9 cellular contexts compared by ENCODE assay signal in genomic region chr18:9916067-9916684, GRCh38. TPM values are rescaled to one million over a fixed set of nuclear protein-coding genes. Genes with fewer than 3 reads are reported as not detected.
A peak's percentile ranks its signal among the peaks of the same experiment; 100 is the strongest.
DNase-seq lines count a peak whose midpoint lies in the region; ATAC-seq, FAIRE-seq and TF ChIP-seq lines count a peak whose summit lies in the region.
"Had no signal": no experiment of that assay in that cellular context is flagged by ENCODE, and none has a peak within 500 bp of the region (broad histone marks: within the 10 kb centered on the region; RNA-seq: fewer than 3 reads in every experiment).

No MANE protein-coding gene starts in this region.

- no peak for ATAC-seq in activated CD8-positive, alpha-beta memory T cell treated with anti-CD3 and anti-CD28 coated beads, Interleukin-2, amount 10 ng/mL, durations not matched to agents 7 days and 5 days
- peak in 1 of 2 donors; percentile 5 for ATAC-seq in activated naive CD4-positive, alpha-beta T cell treated with anti-CD3 and anti-CD28 coated beads, Interleukin-2, amount 50 U/mL, for 72 hours

- peak overlapping the region; percentile 78 to 90 (median 79) for H3K4me3 ChIP-seq in keratinocyte (ENCODE audit: control insufficient read depth in 2 of 3, extremely low read depth in 1 of 3, insufficient read depth in 2 of 3, low read depth in 1 of 3, low read length in 3 of 3)
- peak overlapping the region in 1 of 3 donors; percentile 86 for H3K4me3 ChIP-seq in thyroid gland (replicated peaks in 1 of 3)

- peaks cover 27% of the 10 kb centered on the region for H3K4me1 Mint-ChIP-seq in activated CD8-positive, alpha-beta memory T cell treated with anti-CD3 and anti-CD28 coated beads, Interleukin-2, amount 10 ng/mL, durations not matched to agents 7 days and 5 days

- H3K4me1 ChIP-seq in keratinocyte (ENCODE audit: control insufficient read depth, extremely low read depth, insufficient read depth, low read length), result peaks cover 44% of the 10 kb centered on the region
- peaks cover 47 to 55% of the 10 kb centered on the region in 2 donors for H3K4me1 ChIP-seq in thyroid gland

- peak overlapping the region; percentile 61 for H3K4me2 ChIP-seq in keratinocyte (ENCODE audit: control insufficient read depth, extremely low read depth, insufficient read depth, low read depth, low read length)

- intact Hi-C loops in thyroid gland (cut with DNase I), result no loop called here

- peak overlapping the region; percentile 87 for H3K9ac ChIP-seq in keratinocyte (ENCODE audit: control insufficient read depth, extremely low read depth, insufficient read depth, low read length)

- WGBS in thyroid gland, 2 donors, result 5 to 11% methylated on average over 2 of the region's 2 CpGs

- TF ChIP-seq CTCF in keratinocyte (optimal IDR thresholded peaks at IDR 0.05 in 1 of 3, IDR thresholded peaks at IDR 0.05 in 1 of 3, conservative IDR thresholded peaks at IDR 0.05 in 1 of 3; ENCODE audit: extremely low read depth in 1 of 3, insufficient read depth in 2 of 3, low read length in 3 of 3) (no peak), thyroid gland (IDR thresholded peaks at IDR 0.05) (no peak)

- FAIRE-seq in keratinocyte (lab: Jason Lieb, UNC), result peak; percentile 20

- H3K27me3 Mint-ChIP-seq in activated CD8-positive, alpha-beta memory T cell treated with anti-CD3 and anti-CD28 coated beads, Interleukin-2, amount 10 ng/mL, durations not matched to agents 7 days and 5 days, result no peaks in the 10 kb centered on the region

- no peaks in the 10 kb centered on the region for H3K36me3 ChIP-seq in keratinocyte (ENCODE audit: control insufficient read depth in 2 of 2, extremely low read depth in 1 of 2, insufficient read depth in 2 of 2, low read length in 2 of 2)
- no peaks in the 10 kb centered on the region for H3K36me3 ChIP-seq in thyroid gland

- peaks cover 33% of the 10 kb centered on the region for H4K20me1 ChIP-seq in keratinocyte (ENCODE audit: control insufficient read depth, extremely low read depth, insufficient read depth, low read length)

- peak overlapping the region; percentile 86 for H3K4me3 Mint-ChIP-seq in activated CD8-positive, alpha-beta memory T cell treated with anti-CD3 and anti-CD28 coated beads, Interleukin-2, amount 10 ng/mL, durations not matched to agents 7 days and 5 days

- H3K27ac ChIP-seq in keratinocyte (ENCODE audit: control insufficient read depth, insufficient read depth, low read length), result peak overlapping the region; percentile 93
- H3K27ac ChIP-seq in thyroid gland, result peak overlapping the region in 2 of 3 donors; percentile 99 to 100

- dilution Hi-C loops in keratinocyte (cut with MboI; ENCODE audit: extremely low pct_ligation_motif_present, low sequenced_read_pairs), result no loop called here

- no peaks in the 10 kb centered on the region for H3K9me3 ChIP-seq in keratinocyte (ENCODE audit: control insufficient read depth, low read depth, low read length)
- no peaks in the 10 kb centered on the region for H3K9me3 ChIP-seq in thyroid gland

- CTCF ChIA-PET in activated CD8-positive, alpha-beta memory T cell treated with anti-CD3 and anti-CD28 coated beads, Interleukin-2, amount 10 ng/mL, durations not matched to agents 7 days and 5 days (lab: Charles Lee), result no interaction called here

- no peaks in the 10 kb centered on the region for H3K27me3 ChIP-seq in keratinocyte (ENCODE audit: control insufficient read depth, extremely low read depth, insufficient read depth, low read length)
- H3K27me3 ChIP-seq in thyroid gland, result no peaks in the 10 kb centered on the region

- peaks cover 71% of the 10 kb centered on the region for H3K79me2 ChIP-seq in keratinocyte (ENCODE audit: control insufficient read depth, insufficient read depth, low read length)

- H3K36me3 Mint-ChIP-seq in activated CD8-positive, alpha-beta memory T cell treated with anti-CD3 and anti-CD28 coated beads, Interleukin-2, amount 10 ng/mL, durations not matched to agents 7 days and 5 days, result peaks cover 4% of the 10 kb centered on the region
- H3K36me3 Mint-ChIP-seq in activated naive CD4-positive, alpha-beta T cell treated with anti-CD3 and anti-CD28 coated beads, Interleukin-2, amount 50 U/mL, for 72 hours, result peaks cover 12 to 29% of the 10 kb centered on the region in 2 donors

- H3K27ac Mint-ChIP-seq in activated CD8-positive, alpha-beta memory T cell treated with anti-CD3 and anti-CD28 coated beads, Interleukin-2, amount 10 ng/mL, durations not matched to agents 7 days and 5 days, result peak overlapping the region; percentile 17
- peak overlapping the region; percentile 95 for H3K27ac Mint-ChIP-seq in activated naive CD4-positive, alpha-beta T cell treated with anti-CD3 and anti-CD28 coated beads, Interleukin-2, amount 50 U/mL, for 72 hours

- no peak for TF ChIP-seq POLR2A in thyroid gland (IDR thresholded peaks at IDR 0.05)

- no peak overlapping the region for H2AFZ ChIP-seq in keratinocyte (ENCODE audit: control insufficient read depth, low read length)

- peaks cover 2% of the 10 kb centered on the region for H3K9me1 ChIP-seq in keratinocyte (ENCODE audit: control insufficient read depth, extremely low read depth, insufficient read depth, low read length)

- no peaks in the 10 kb centered on the region for H3K9me3 Mint-ChIP-seq in activated CD8-positive, alpha-beta memory T cell treated with anti-CD3 and anti-CD28 coated beads, Interleukin-2, amount 10 ng/mL, durations not matched to agents 7 days and 5 days (ENCODE audit: low read depth)
- peaks cover 0 to 7% of the 10 kb centered on the region in 2 donors for H3K9me3 Mint-ChIP-seq in activated naive CD4-positive, alpha-beta T cell treated with anti-CD3 and anti-CD28 coated beads, Interleukin-2, amount 50 U/mL, for 72 hours

- no peak for DNase-seq in activated CD8-positive, alpha-beta memory T cell treated with anti-CD3 and anti-CD28 coated beads, Interleukin-2, amount 10 ng/mL, durations not matched to agents 7 days and 5 days
- DNase-seq in activated CD8-positive, alpha-beta memory T cell treated with anti-CD3 and anti-CD28 coated beads, Interleukin-2, amount 50 U/mL, for 48 hours, result no peak
- no peak for DNase-seq in activated naive CD4-positive, alpha-beta T cell treated with anti-CD3 and anti-CD28 coated beads, Interleukin-2, amount 50 U/mL, for 72 hours (ENCODE audit: low spot score in 2 of 2)
- DNase-seq in keratinocyte (ENCODE audit: low read depth, low spot score) (no peak), thyroid gland (no peak), superior temporal gyrus (ENCODE audit: extremely low spot score) (no peak), NCI-H2227 treated with DMSO at 0.1 percent for 48 hours (lab: John Stamatoyannopoulos, UW) (no peak)
- DNase-seq in NK-92 treated with Interleukin-12 subunit alpha and Interleukin-12 subunit beta, amount 100 ng/mL, for 24 hours (lab: John Stamatoyannopoulos, UW), result no peak
- DNase-seq: stimulated activated CD4-positive, alpha-beta T cell treated with anti-CD3 and anti-CD28 coated beads, Interleukin-15, amount 100 ng/mL, for 24 hours had no signal

RNA-seq across cellular contexts. Expression of gene VAPA, which starts 2.4 kb away (rescaled TPM):
- 100 to 1,000 TPM; 107 to 134 TPM for total RNA-seq in activated CD8-positive, alpha-beta memory T cell treated with anti-CD3 and anti-CD28 coated beads, Interleukin-2, amount 10 ng/mL, durations not matched to agents 7 days and 5 days
- 100 to 1,000 TPM; 162 to 201 TPM for total RNA-seq in activated naive CD4-positive, alpha-beta T cell treated with anti-CD3 and anti-CD28 coated beads, Interleukin-2, amount 50 U/mL, for 72 hours
- 174 to 350 TPM (median 267 TPM) in 3 replicates for polyA plus RNA-seq in keratinocyte
- 170 TPM for polyA plus RNA-seq in keratinocyte (2011; ENCODE audit: low read depth)
- polyA plus RNA-seq in keratinocyte (2011; cell fraction: cytosol; rRNA removed), result 244 and 459 TPM in 2 replicates
- 146 and 198 TPM in 2 replicates for polyA plus RNA-seq in keratinocyte (2011; cell fraction: nucleus; rRNA removed)
- 143 and 223 TPM in 2 replicates for polyA plus RNA-seq in keratinocyte (2012; ENCODE audit: low replicate concordance)
- 18.6 to 194 TPM (median 79.0 TPM) in 3 replicates for polyA minus RNA-seq in keratinocyte
- polyA minus RNA-seq in keratinocyte (2011; cell fraction: cytosol; rRNA and poly(A)+ RNA removed), result 163 TPM
- polyA minus RNA-seq in keratinocyte (2011; cell fraction: nucleus; rRNA and poly(A)+ RNA removed), result 37.4 and 91.5 TPM in 2 replicates
- total RNA-seq in thyroid gland, result 100 to 1,000 TPM; 232 to 261 (median 244) TPM

RNA-seq across cellular contexts. Expression of gene TXNDC2, which starts 30.4 kb away (rescaled TPM):
- total RNA-seq in activated CD8-positive, alpha-beta memory T cell treated with anti-CD3 and anti-CD28 coated beads, Interleukin-2, amount 10 ng/mL, durations not matched to agents 7 days and 5 days, result not detected
- total RNA-seq in activated naive CD4-positive, alpha-beta T cell treated with anti-CD3 and anti-CD28 coated beads, Interleukin-2, amount 50 U/mL, for 72 hours, result not detected
- polyA plus RNA-seq in keratinocyte, result 0.03 TPM in 1 of 3 replicates, not detected in the others
- not detected for polyA plus RNA-seq in keratinocyte (2011; ENCODE audit: low read depth)
- not detected in 2 replicates for polyA plus RNA-seq in keratinocyte (2011; cell fraction: cytosol; rRNA removed)
- polyA plus RNA-seq in keratinocyte (2011; cell fraction: nucleus; rRNA removed), result not detected in 2 replicates
- polyA plus RNA-seq in keratinocyte (2012; ENCODE audit: low replicate concordance), result 0.06 TPM in 1 of 2 replicates, not detected in the other
- 0.16 TPM in 1 of 3 replicates, not detected in the others for polyA minus RNA-seq in keratinocyte
- polyA minus RNA-seq in keratinocyte (2011; cell fraction: cytosol; rRNA and poly(A)+ RNA removed), result not detected
- not detected in 2 replicates for polyA minus RNA-seq in keratinocyte (2011; cell fraction: nucleus; rRNA and poly(A)+ RNA removed)
- not detected for total RNA-seq in thyroid gland
